In genomic region chr11:85784480-85784879, GRCh38 we compare ENCODE assay signal across 24 cellular contexts.
"Had no signal": no experiment of that assay in that cellular context is flagged by ENCODE, and none has a peak within 500 bp of the region (broad histone marks: within the 10 kb centered on the region; RNA-seq: fewer than 3 reads in every experiment).

No MANE protein-coding gene starts in this region.

- ATAC-seq: mucosa of descending colon; naive thymus-derived CD4-positive, alpha-beta T cell had no signal

- H3K4me1 Mint-ChIP-seq: memory B cell had no signal

- H3K4me2 ChIP-seq: neural progenitor cell had no signal

- H3K4me1 ChIP-seq: left ventricle myocardium inferior, right atrium auricular region, right lobe of liver, uterus had no signal

- H3K9ac ChIP-seq: neural progenitor cell had no signal

- H3K36me3 ChIP-seq: left ventricle myocardium inferior, neural progenitor cell, ovary, right atrium auricular region, right lobe of liver, suprapubic skin, thoracic aorta, tibial nerve, uterus had no signal

- H3K27me3 Mint-ChIP-seq: naive thymus-derived CD4-positive, alpha-beta T cell; progenitor cell of endocrine pancreas; stimulated activated naive CD8-positive, alpha-beta T cell treated with anti-CD3 and anti-CD28 coated beads, Interleukin-15, Interleukin-2, amounts not matched to agents 100 ng/mL and 50 ng/mL, for 24 hours; type B pancreatic cell had no signal

- H3K4me3 ChIP-seq: left ventricle myocardium inferior, mucosa of descending colon, neural progenitor cell, ovary, right atrium auricular region, right lobe of liver, suprapubic skin, thoracic aorta, tibial nerve, uterus had no signal

- H3K9me3 ChIP-seq: mucosa of descending colon, ovary, right lobe of liver, suprapubic skin, thoracic aorta, uterus had no signal

- H3K27ac ChIP-seq: left ventricle myocardium inferior, neural progenitor cell, ovary, right atrium auricular region, right lobe of liver, suprapubic skin, thoracic aorta, tibial nerve, uterus had no signal

- H3K27ac Mint-ChIP-seq: memory B cell; nephron progenitor cell; neural progenitor cell; progenitor cell of endocrine pancreas; stimulated activated naive CD8-positive, alpha-beta T cell treated with anti-CD3 and anti-CD28 coated beads, Interleukin-15, Interleukin-2, amounts not matched to agents 100 ng/mL and 50 ng/mL, for 24 hours; type B pancreatic cell had no signal

- H3K4me3 Mint-ChIP-seq: memory B cell; naive thymus-derived CD4-positive, alpha-beta T cell; nephron progenitor cell; neural progenitor cell; stimulated activated naive CD8-positive, alpha-beta T cell treated with anti-CD3 and anti-CD28 coated beads, Interleukin-15, Interleukin-2, amounts not matched to agents 100 ng/mL and 50 ng/mL, for 24 hours; type B pancreatic cell had no signal

- DNase-seq: hypothalamus; islet precursor cell; left ventricle myocardium inferior; midbrain; mucosa of descending colon; naive thymus-derived CD4-positive, alpha-beta T cell; nephron progenitor cell; ovary; right lobe of liver; stimulated activated CD4-positive, alpha-beta T cell treated with anti-CD3 and anti-CD28 coated beads, Interleukin-12 subunit alpha, Interleukin-12 subunit beta, amount 100 ng/mL, for 4 hours; stimulated activated CD4-positive, alpha-beta T cell treated with anti-CD3 and anti-CD28 coated beads, Interleukin-15, amount 100 ng/mL, for 24 hours; stimulated activated CD4-positive, alpha-beta T cell treated with anti-CD3 and anti-CD28 coated beads, Interleukin-2, amount 100 ng/mL, for 24 hours; stimulated activated CD4-positive, alpha-beta T cell treated with anti-CD3 and anti-CD28 coated beads, Interleukin-4, amount 100 ng/mL, for 1 hour; stimulated activated naive CD4-positive, alpha-beta T cell; uterus had no signal

- H2AFZ ChIP-seq: neural progenitor cell had no signal

- H3K27me3 ChIP-seq: neural progenitor cell, ovary, right atrium auricular region, right lobe of liver, suprapubic skin, tibial nerve, uterus had no signal
